In genomic region chr9:69044226-69045219, GRCh38 we compare ENCODE assay signal across 9 cellular contexts. TPM values are rescaled to one million over a fixed set of nuclear protein-coding genes. Genes with fewer than 3 reads are reported as not detected.
DNase-seq lines count a peak whose midpoint lies in the region; ATAC-seq, FAIRE-seq and TF ChIP-seq lines count a peak whose summit lies in the region.
"Had no signal": no experiment of that assay in that cellular context is flagged by ENCODE, and none has a peak within 500 bp of the region (broad histone marks: within the 10 kb centered on the region; RNA-seq: fewer than 3 reads in every experiment).

No MANE protein-coding gene starts in this region.

- peaks cover 5% of the 10 kb centered on the region; the same call in 1 of the 2 replicates for H3F3A ChIP-seq in PC-9 (ENCODE audit: insufficient read depth, low read depth)

- POLR2A ChIA-PET in PC-9 (lab: Charles Lee; ENCODE audit: unreplicated experiment), result no interaction called here

- H3K4me2 ChIP-seq in PC-9 (no peak overlapping the region), osteoblast (ENCODE audit: insufficient read depth, low read length) (no peak overlapping the region)

- TF ChIP-seq CTCF in PC-9 (conservative IDR thresholded peaks at IDR 0.05), result no peak
- no peak for TF ChIP-seq CTCF in endodermal cell (conservative IDR thresholded peaks at IDR 0.05)
- TF ChIP-seq CTCF in neural crest cell (conservative IDR thresholded peaks at IDR 0.05), result no peak
- TF ChIP-seq CTCF in osteoblast (IDR thresholded peaks at IDR 0.05; ENCODE audit: extremely low read depth, low read depth, low read length), result no peak
- no peak for TF ChIP-seq CTCF in GM20000 (IDR thresholded peaks at IDR 0.05; ENCODE audit: extremely low read depth, missing control alignments)

- TF ChIP-seq POLR2A in GM12892 (IDR thresholded peaks at IDR 0.05; ENCODE audit: low read depth, low read length), result no peak

- H3K4me3 ChIP-seq in PC-9, result no peak overlapping the region
- peak overlapping the region; percentile 54 for H3K4me3 ChIP-seq in endodermal cell (ENCODE audit: low read length)
- H3K4me3 ChIP-seq in osteoblast (ENCODE audit: insufficient read depth, low read length), result no peak overlapping the region
- H3K4me3 ChIP-seq: SK-N-MC had no signal

- 56% methylated on average over 7 to 9 of the region's 10 CpGs for WGBS in endodermal cell (ENCODE audit: insufficient coverage in 1 of 2, insufficient read length in 1 of 2), 2 experiments

- H3K27me3 ChIP-seq in PC-9 (ENCODE audit: insufficient read depth, low read depth), result no peaks in the 10 kb centered on the region
- H3K27me3 ChIP-seq in endodermal cell (ENCODE audit: control insufficient read depth, insufficient read depth, low read length, poor library complexity, severe bottlenecking), result no peaks in the 10 kb centered on the region
- no peaks in the 10 kb centered on the region for H3K27me3 ChIP-seq in osteoblast (ENCODE audit: insufficient read depth, low read length)

- H3K27ac ChIP-seq in PC-9 (no peak overlapping the region), endodermal cell (ENCODE audit: low read depth, low read length) (peak overlapping the region; percentile 67), osteoblast (ENCODE audit: low read depth, low read length) (no peak overlapping the region)
- H3K27ac ChIP-seq: SK-N-MC had no signal

- peak overlapping the region; percentile 8 for H3K4me3 Mint-ChIP-seq in endodermal cell
- peak overlapping the region; percentile 56 for H3K4me3 Mint-ChIP-seq in neural crest cell

- H3K27ac Mint-ChIP-seq in endodermal cell (peak overlapping the region; percentile 85), neural crest cell (ENCODE audit: unreplicated experiment) (peak overlapping the region; percentile 48)

- H3K4me1 Mint-ChIP-seq in endodermal cell (peaks cover 40% of the 10 kb centered on the region), neural crest cell (peaks cover 33% of the 10 kb centered on the region)

- peaks cover 32% of the 10 kb centered on the region for H3K36me3 Mint-ChIP-seq in endodermal cell (ENCODE audit: low read depth)
- peaks cover under 1% of the 10 kb centered on the region for H3K36me3 Mint-ChIP-seq in neural crest cell (ENCODE audit: low read depth)

- no peaks in the 10 kb centered on the region for H3K9me2 ChIP-seq in PC-9 (ENCODE audit: insufficient read depth)

- FAIRE-seq in GM12892 (lab: Jason Lieb, UNC), result peak; percentile 24

- intact Hi-C loops in PC-9 (cut with micrococcal nuclease; ENCODE audit: unreplicated experiment), result no loop called here

- H3K4me1 ChIP-seq in PC-9 (replicated peaks; ENCODE audit: insufficient read depth) (0 out of 2 replicates have a peak, but pooled peaks cover 6% of the 10 kb centered on the region), endodermal cell (ENCODE audit: control insufficient read depth, insufficient read depth, low read length) (peaks cover 12% of the 10 kb centered on the region), osteoblast (ENCODE audit: insufficient read depth, low read length) (peaks cover 10% of the 10 kb centered on the region)

- H3K9me3 Mint-ChIP-seq in endodermal cell (peaks cover 2% of the 10 kb centered on the region), neural crest cell (no peaks in the 10 kb centered on the region)

- CTCF ChIA-PET in PC-9 (lab: Charles Lee), result no interaction called here

- H3K9ac ChIP-seq in endodermal cell (ENCODE audit: extremely low read depth, low read length, poor library complexity, severe bottlenecking), result peak overlapping the region; percentile 42

- no peaks in the 10 kb centered on the region for H3K9me3 ChIP-seq in PC-9 (ENCODE audit: insufficient read depth, low read depth)
- no peaks in the 10 kb centered on the region for H3K9me3 ChIP-seq in endodermal cell (ENCODE audit: control insufficient read depth, low read length)
- H3K9me3 ChIP-seq in osteoblast (ENCODE audit: low read depth, low read length), result no peaks in the 10 kb centered on the region

- peaks cover 7% of the 10 kb centered on the region; the same call in 1 of the 2 replicates for H3K79me2 ChIP-seq in PC-9 (ENCODE audit: low read depth)
- H3K79me2 ChIP-seq in osteoblast (ENCODE audit: insufficient read depth, low read length), result peaks cover 24% of the 10 kb centered on the region

- no peaks in the 10 kb centered on the region; the same call in 1 of the 2 replicates for H4K20me1 ChIP-seq in PC-9 (ENCODE audit: insufficient read depth)
- no peaks in the 10 kb centered on the region for H4K20me1 ChIP-seq in osteoblast (ENCODE audit: insufficient read depth, low read length)

- no peak overlapping the region for H2AFZ ChIP-seq in PC-9
- no peak overlapping the region for H2AFZ ChIP-seq in osteoblast (ENCODE audit: low read length)

- DNase-seq in GM12892 (ENCODE audit: insufficient read length) (no peak), PC-9 (peak; percentile 46 to 47), endodermal cell (peak; percentile 66), neural crest cell (ENCODE audit: low read depth, low spot score) (no peak), ecto neural progenitor cell (ENCODE audit: low spot score) (no peak), osteoblast (ENCODE audit: insufficient read length, low spot score, missing footprints) (no peak), GM20000 (ENCODE audit: low spot score) (no peak)

- BruUV-seq in PC-9 (replicated peaks; lab: Mats Ljungman, UMichigan), result no TSS peak

- H3K36me3 ChIP-seq in PC-9 (ENCODE audit: low read depth) (no peaks in the 10 kb centered on the region), endodermal cell (ENCODE audit: control insufficient read depth, insufficient read depth, low read length) (peaks cover 34% of the 10 kb centered on the region), osteoblast (ENCODE audit: insufficient read depth, low read length) (peaks cover 11% of the 10 kb centered on the region)

- ATAC-seq in HG02885 (IDR thresholded peaks at IDR 0.05; ENCODE audit: poor library complexity, unreplicated experiment), result no peak

- H3K27me3 Mint-ChIP-seq in endodermal cell (ENCODE audit: insufficient read depth), result no peaks in the 10 kb centered on the region
- H3K27me3 Mint-ChIP-seq in neural crest cell (ENCODE audit: low read depth), result no peaks in the 10 kb centered on the region

RNA-seq across cellular contexts. Expression of gene FXN, which starts 9.0 kb away (rescaled TPM):
- 17.4 TPM for polyA plus RNA-seq in GM12892 (2012; ENCODE audit: missing spikeins)
- total RNA-seq in PC-9 (2021), result 12.0 and 19.5 TPM in 2 replicates
- total RNA-seq in endodermal cell, result 10 to 100 TPM; 33.0 to 34.1 TPM
- polyA plus RNA-seq in endodermal cell (2013, experiment 1 of 2), result 19.3 TPM
- polyA plus RNA-seq in endodermal cell (2013, experiment 2 of 2), result 17.5 TPM
- 26.7 and 28.6 TPM in 2 replicates for total RNA-seq in neural crest cell
- 2.2 and 4.1 TPM in 2 replicates for total RNA-seq in osteoblast

RNA-seq across cellular contexts. Expression of gene PRKACG, which starts 30.6 kb away (rescaled TPM):
- polyA plus RNA-seq in GM12892 (2012; ENCODE audit: missing spikeins), result not detected
- total RNA-seq in PC-9 (2021), result not detected in 2 replicates
- total RNA-seq in endodermal cell, result not detected
- polyA plus RNA-seq in endodermal cell (2013, experiment 1 of 2), result not detected
- not detected for polyA plus RNA-seq in endodermal cell (2013, experiment 2 of 2)
- total RNA-seq in neural crest cell, result not detected in 2 replicates
- not detected in 2 replicates for total RNA-seq in osteoblast

Comparison
In these comparisons a context has a peak if more than half of its experiments do, and no peak if none do; other contexts are left out.
1. DNase-seq: peak in PC-9 (2 of 2) and endodermal cell (single experiment); none in GM12892 (single experiment), neural crest cell (single experiment), ecto neural progenitor cell (single experiment), osteoblast (single experiment) and GM20000 (single experiment).